Comparison of ENCODE assay signal across 21 cellular contexts in the genomic region with DNA sequence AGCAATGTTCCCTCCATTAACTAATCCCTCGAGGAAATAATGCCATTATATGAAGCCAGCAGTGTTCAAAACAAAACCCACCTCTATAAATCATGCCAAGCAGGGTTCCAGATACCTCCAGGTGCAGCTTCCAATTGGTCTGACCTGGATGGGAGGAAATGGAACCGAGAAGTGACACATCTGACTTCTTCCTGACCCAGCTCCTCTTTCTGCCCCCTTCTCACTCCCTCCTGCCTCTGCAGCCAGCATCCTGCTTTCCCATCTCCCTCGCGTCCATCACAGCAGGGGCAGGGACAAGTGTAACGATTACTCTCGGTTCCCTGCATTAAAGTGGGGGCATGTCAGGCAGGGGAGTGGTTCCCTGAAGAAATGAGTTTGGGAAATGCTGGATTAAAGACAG.
"Had no signal": no experiment of that assay in that cellular context is flagged by ENCODE, and none has a peak within 500 bp of the region (broad histone marks: within the 10 kb centered on the region; RNA-seq: fewer than 3 reads in every experiment).

No MANE protein-coding gene starts in this region.

- ATAC-seq: activated T-cell treated with anti-CD3 and anti-CD28 coated beads, Interleukin-2, amount 50 U/mL, for 4 hours; gastrocnemius medialis; natural killer cell; psoas muscle; right cardiac atrium; stimulated activated naive CD8-positive, alpha-beta T cell treated with anti-CD3 and anti-CD28 coated beads, Interleukin-15, Interleukin-2, amounts not matched to agents 100 U/mL and 50 U/mL, for 24 hours had no signal

- DNase-seq: activated CD4-positive, alpha-beta T cell treated with anti-CD3 and anti-CD28 coated beads for 4 hours; activated CD4-positive, alpha-beta T cell treated with anti-CD3 and anti-CD28 coated beads, Interleukin-2, amount 50 U/mL, for 48 hours; activated CD4-positive, CD25-positive, alpha-beta regulatory T cell; activated CD8-positive, alpha-beta memory T cell treated with anti-CD3 and anti-CD28 coated beads, Interleukin-2, amount 50 U/mL, for 48 hours; activated effector memory CD4-positive, alpha-beta T cell treated with Interleukin-2 at 50 U/mL for 16 hours; activated naive CD4-positive, alpha-beta T cell treated with anti-CD3 and anti-CD28 coated beads for 36 hours; activated T-cell treated with anti-CD3 and anti-CD28 coated beads, Interleukin-2, amount 50 U/mL, for 4 hours; amygdala; colonic mucosa; esophagus squamous epithelium; gastrocnemius medialis; head of caudate nucleus; hypothalamus; midbrain; natural killer cell; ovary; psoas muscle; right cardiac atrium; stimulated activated CD4-positive, alpha-beta T cell treated with anti-CD3 and anti-CD28 coated beads, Interleukin-4, amount 100 ng/mL, for 4 hours; stimulated activated naive CD8-positive, alpha-beta T cell treated with anti-CD3 and anti-CD28 coated beads, Interleukin-15, Interleukin-2, amounts not matched to agents 100 U/mL and 50 U/mL, for 24 hours; upper lobe of left lung had no signal
